ENCODE assay signal across 8 cellular contexts in the genomic region with DNA sequence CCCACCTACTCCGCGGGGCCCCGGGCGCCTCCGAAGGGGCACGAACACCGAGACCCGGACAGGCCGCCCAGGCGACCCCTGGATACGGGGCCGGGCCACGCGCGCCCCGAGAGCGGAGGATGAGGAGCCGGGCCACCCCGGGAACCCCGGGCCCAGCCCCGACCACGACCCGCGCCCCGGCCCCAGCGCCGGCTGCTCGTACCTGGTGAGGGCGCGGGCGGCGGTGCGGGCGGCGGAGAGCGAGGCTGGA. TPM values are rescaled to one million over a fixed set of nuclear protein-coding genes. Genes with fewer than 3 reads are reported as not detected.
DNase-seq lines count a peak whose midpoint lies in the region; ATAC-seq, FAIRE-seq and TF ChIP-seq lines count a peak whose summit lies in the region.

No MANE protein-coding gene starts in this region.

- H3K9me3 Mint-ChIP-seq in CD4-positive, alpha-beta memory T cell: no peaks in the 10 kb centered on the region

- no peak for FAIRE-seq in GM12878 (lab: Jason Lieb, UNC)

- peaks cover 0 to 20% (median 2%) of the 10 kb centered on the region in 4 donors for H3K4me1 Mint-ChIP-seq in CD4-positive, alpha-beta memory T cell

- H3K4me2 ChIP-seq in GM12878 (ENCODE audit: control insufficient read depth, insufficient read depth): peak overlapping the region; percentile 25; the same call in 1 of the 2 replicates

- RAD21 ChIA-PET in GM12878 (lab: Charles Lee; ENCODE audit: unreplicated experiment): interaction anchor here (1.1 to 1.2 kb wide), 2 partner anchors 9 to 60 kb away, joined by 3 to 5 read pairs; partner anchors contain the start of gene DCXR

- in situ Hi-C loops in GM12878 (cut with MboI): no loop called here

- peak overlapping the region in 1 of 2 donors; percentile 50 for H3K4me3 ChIP-seq in CD4-positive, alpha-beta memory T cell (ENCODE audit: low read length in 2 of 2)
- H3K4me3 ChIP-seq in GM12878 (peak overlapping the region; percentile 92), mucosa of rectum (ENCODE audit: low read length in 2 of 2) (peak overlapping the region; percentile 64 to 70)

- H3K9ac ChIP-seq in GM12878 (ENCODE audit: control insufficient read depth, insufficient read depth, low read length): peak overlapping the region; percentile 93
- peak overlapping the region in 1 of 2 donors; percentile 86 for H3K9ac ChIP-seq in mucosa of rectum (ENCODE audit: low read depth in 1 of 2, low read length in 2 of 2)

- CTCF ChIA-PET in CD4-positive, alpha-beta memory T cell (lab: Charles Lee; ENCODE audit: partially characterized antibody): interaction anchor here (1.8 kb wide), 1 partner anchor 30 kb away, joined by 7 read pairs; no protein-coding TSS in a partner anchor
- CTCF ChIA-PET in GM12878 (lab: Yijun Ruan, JAX): interaction anchor here (0.7 kb wide), 1 partner anchor 62 kb away, joined by 3 read pairs; no protein-coding TSS in a partner anchor

- WGBS in GM12878 (ENCODE audit: insufficient coverage, insufficient replicate concordance, low lambda C conversion rate, missing lambda C conversion rate): 2% methylated on average over 27 of the region's 36 CpGs

- peak; percentile 12 for ATAC-seq in HG02981 (IDR thresholded peaks at IDR 0.05; ENCODE audit: unreplicated experiment)
- no peak for ATAC-seq in GM12878

- H3K27me3 ChIP-seq in CD4-positive, alpha-beta memory T cell (ENCODE audit: insufficient read depth, low read length): no peaks in the 10 kb centered on the region
- no peaks in the 10 kb centered on the region for H3K27me3 ChIP-seq in GM12878 (replicated peaks in 1 of 2; ENCODE audit: control insufficient read depth in 2 of 2, insufficient read depth in 2 of 2, low read length in 1 of 2)
- no peaks in the 10 kb centered on the region for H3K27me3 ChIP-seq in mucosa of rectum (ENCODE audit: control insufficient read depth in 2 of 2, insufficient read depth in 2 of 2, low read length in 2 of 2)

- SMC1A ChIA-PET in GM12878 (lab: Charles Lee; ENCODE audit: uncharacterized antibody, unreplicated experiment): no interaction called here

- H3K4me3 Mint-ChIP-seq in CD4-positive, alpha-beta memory T cell: peak overlapping the region in 7 of 8 donors; percentile 35 to 82 (median 67)

- H3K9me3 ChIP-seq in CD4-positive, alpha-beta memory T cell (ENCODE audit: control insufficient read depth in 1 of 2, low read length in 2 of 2): no peaks in the 10 kb centered on the region
- H3K9me3 ChIP-seq in GM12878 (replicated peaks; ENCODE audit: control insufficient read depth, insufficient read depth, low read length): no peaks in the 10 kb centered on the region
- no peaks in the 10 kb centered on the region for H3K9me3 ChIP-seq in mucosa of rectum (ENCODE audit: control insufficient read depth in 2 of 2, low read length in 2 of 2)

- TF ChIP-seq CTCF in GM12878 (IDR thresholded peaks at IDR 0.05 in 2 of 3, conservative IDR thresholded peaks at IDR 0.05 in 1 of 3; ENCODE audit: control insufficient read depth in 2 of 3, extremely low read depth in 1 of 3, insufficient read depth in 1 of 3, low read depth in 3 of 3, low read length in 3 of 3): no peak

- no TSS peak for BruUV-seq in GM12878 (replicated peaks; lab: Mats Ljungman, UMichigan)

- no peak for DNase-seq in CD4-positive, alpha-beta memory T cell
- DNase-seq in GM12878 (ENCODE audit: low read depth, low spot score) (no peak), NCI-H1436 treated with DMSO at 0.1 percent for 48 hours (lab: John Stamatoyannopoulos, UW) (no peak), NCI-H2029 (lab: John Stamatoyannopoulos, UW) (no peak), NCI-H524 treated with DMSO at 0.1 percent for 48 hours (lab: John Stamatoyannopoulos, UW) (no peak), NOMO-1 (lab: John Stamatoyannopoulos, UW; ENCODE audit: unreplicated experiment in 2 of 2) (no peak)

- TF ChIP-seq POLR2A in GM12878 (IDR thresholded peaks at IDR 0.05; ENCODE audit: low read depth, low read length): no peak

- peaks cover 6% of the 10 kb centered on the region for H3K36me3 ChIP-seq in CD4-positive, alpha-beta memory T cell (ENCODE audit: insufficient read depth, low read length)
- peaks cover 8 to 25% of the 10 kb centered on the region in 2 experiments; a peak in 3 of 4 replicates for H3K36me3 ChIP-seq in GM12878 (ENCODE audit: control insufficient read depth in 2 of 2, insufficient read depth in 2 of 2, low read length in 1 of 2)
- peaks cover 11 to 14% of the 10 kb centered on the region in 2 donors for H3K36me3 ChIP-seq in mucosa of rectum (ENCODE audit: control insufficient read depth in 2 of 2, insufficient read depth in 2 of 2, low read length in 2 of 2)

- TF ChIP-seq EP300 in GM12878 (IDR thresholded peaks at IDR 0.05; ENCODE audit: borderline replicate concordance in 1 of 2, control insufficient read depth in 1 of 2, low read depth in 2 of 2, low read length in 2 of 2): no peak

- peaks cover 47% of the 10 kb centered on the region for H3K79me2 ChIP-seq in GM12878 (ENCODE audit: control insufficient read depth, insufficient read depth, low read length)

- no peaks in the 10 kb centered on the region for H3K27me3 Mint-ChIP-seq in CD4-positive, alpha-beta memory T cell

- H3K36me3 Mint-ChIP-seq in CD4-positive, alpha-beta memory T cell: peaks cover 3% of the 10 kb centered on the region in 2 donors

- peak overlapping the region; percentile 78 for H3K27ac ChIP-seq in CD4-positive, alpha-beta memory T cell (ENCODE audit: low read depth, low read length)
- H3K27ac ChIP-seq in GM12878 (ENCODE audit: control insufficient read depth, insufficient read depth) (peak overlapping the region; percentile 84), mucosa of rectum (ENCODE audit: low read depth in 2 of 2, low read length in 2 of 2) (peak overlapping the region; percentile 96 to 97)

- H2AFZ ChIP-seq in GM12878 (ENCODE audit: control insufficient read depth, low read depth, low read length): no peak overlapping the region

- TF ChIP-seq RAD21 in GM12878 (IDR thresholded peaks at IDR 0.05; ENCODE audit: insufficient read depth, low read depth, low read length): no peak

- H3K27ac Mint-ChIP-seq in CD4-positive, alpha-beta memory T cell: peak overlapping the region in 1 of 7 donors; percentile 22

- POLR2A ChIA-PET in CD4-positive, alpha-beta memory T cell (lab: Charles Lee; ENCODE audit: partially characterized antibody): interaction anchor here (0.6 to 3.6 kb wide), 12 partner anchors 10 to 67 kb away, joined by 3 to 50 read pairs (median 8); partner anchors contain the start of genes DCXR, DUS1L, GPS1 and RAC3
- POLR2A ChIA-PET in GM12878 (lab: Charles Lee): interaction anchor here (0.6 to 2.3 kb wide), 9 partner anchors 9 to 228 kb away, joined by 3 to 9 read pairs (median 4); partner anchors contain the start of genes CENPX and LRRC45

- H3K4me1 ChIP-seq in CD4-positive, alpha-beta memory T cell (ENCODE audit: insufficient read depth, low read length): peaks cover 20% of the 10 kb centered on the region
- H3K4me1 ChIP-seq in GM12878 (ENCODE audit: control insufficient read depth, insufficient read depth, low read length) (peaks cover 17% of the 10 kb centered on the region), mucosa of rectum (ENCODE audit: control insufficient read depth in 2 of 2, insufficient read depth in 2 of 2, low read length in 2 of 2) (peaks cover 27 to 35% of the 10 kb centered on the region in 2 donors)

- H4K20me1 ChIP-seq in GM12878 (ENCODE audit: control insufficient read depth, insufficient read depth): no peaks in the 10 kb centered on the region; the same call in 1 of the 2 replicates

- intact Hi-C loops in CD4-positive, alpha-beta memory T cell (cut with micrococcal nuclease): loop anchor here (1.0 to 5.0 kb wide), 7 partner anchors 28 to 416 kb away; partner anchors contain the start of genes ARL16, CENPX, DCXR and GPS1
- intact Hi-C loops in GM12878 (cut with micrococcal nuclease; ENCODE audit: unreplicated experiment): loop anchor here (1.0 to 5.0 kb wide), 3 partner anchors 46 to 237 kb away; partner anchors contain the start of genes DCXR, GPS1 and RFNG

RNA-seq across cellular contexts. Expression of gene FASN, which starts 0.2 kb away (rescaled TPM):
- 10 to 100 TPM; 26.5 to 27.7 TPM for total RNA-seq in CD4-positive, alpha-beta memory T cell
- polyA plus RNA-seq in CD4-positive, alpha-beta memory T cell: 1 to 10 TPM in 1 of 2 donors, under 1 TPM in 1; 0.03 to 3.5 TPM
- 81.2 and 110 TPM in 2 replicates for total RNA-seq in GM12878 (2013; cell fraction: nucleolus; rRNA removed)
- total RNA-seq in GM12878 (2014; rRNA removed) (67.4 and 73.8 TPM in 2 replicates), GM12878 (2014; rRNA removed; fragmentation: Illumina TruSeq; extraction: Trizol) (18.0 and 20.8 TPM in 2 replicates), GM12878 (2021) (333 and 348 TPM in 2 replicates)
- polyA plus RNA-seq in GM12878 (2011; ENCODE audit: low read depth): 15.3 TPM
- polyA plus RNA-seq in GM12878 (2011; rRNA removed) (4.5 and 10.8 TPM in 2 replicates), GM12878 (2014; fragmentation: Illumina TruSeq; extraction: Trizol) (1.6 and 12.8 TPM in 2 replicates), GM12878 (2014; fragmentation: Nextera tagmentation; extraction: Ambion mirVana) (under 1 TPM; 0.19 to 0.31 TPM), GM12878 (2014; rRNA removed) (87.8 and 131 TPM in 2 replicates), GM12878 (2016; fragmentation: Nextera tagmentation; extraction: Ambion mirVana) (10 to 100 TPM; 40.1 to 42.5 TPM)
- polyA plus RNA-seq in GM12878 (2011; cell fraction: cytosol; rRNA removed): 31.3 and 40.9 TPM in 2 replicates
- polyA plus RNA-seq in GM12878 (2011; cell fraction: nucleus; rRNA removed): 137 and 205 TPM in 2 replicates
- polyA plus RNA-seq in GM12878 (2012): 82.0 and 91.6 TPM in 2 replicates
- 21.8 and 51.5 TPM in 2 replicates for polyA minus RNA-seq in GM12878 (2011; rRNA and poly(A)+ RNA removed)
- 91.7 and 93.8 TPM in 2 replicates for polyA minus RNA-seq in GM12878 (2011; cell fraction: cytosol; rRNA and poly(A)+ RNA removed)
- 35.7 and 66.9 TPM in 2 replicates for polyA minus RNA-seq in GM12878 (2011; cell fraction: nucleus; rRNA and poly(A)+ RNA removed)

RNA-seq across cellular contexts. Expression of gene DUS1L, which starts 32.2 kb away (rescaled TPM):
- 100 to 1,000 TPM; 139 to 141 TPM for total RNA-seq in CD4-positive, alpha-beta memory T cell
- 100 to 1,000 TPM in 1 of 2 donors, 10 to 100 TPM in 1; 48.1 to 138 TPM for polyA plus RNA-seq in CD4-positive, alpha-beta memory T cell
- total RNA-seq in GM12878 (2013; cell fraction: nucleolus; rRNA removed): 56.8 and 75.9 TPM in 2 replicates
- 107 and 132 TPM in 2 replicates for total RNA-seq in GM12878 (2014; rRNA removed)
- total RNA-seq in GM12878 (2014; rRNA removed; fragmentation: Illumina TruSeq; extraction: Trizol): 43.3 and 50.3 TPM in 2 replicates
- total RNA-seq in GM12878 (2021): 137 and 157 TPM in 2 replicates
- polyA plus RNA-seq in GM12878 (2011; ENCODE audit: low read depth): 52.5 TPM
- 21.0 and 42.6 TPM in 2 replicates for polyA plus RNA-seq in GM12878 (2011; rRNA removed)
- polyA plus RNA-seq in GM12878 (2011; cell fraction: cytosol; rRNA removed): 77.7 and 101 TPM in 2 replicates
- 285 and 360 TPM in 2 replicates for polyA plus RNA-seq in GM12878 (2011; cell fraction: nucleus; rRNA removed)
- 61.7 and 71.7 TPM in 2 replicates for polyA plus RNA-seq in GM12878 (2012)
- 13.8 and 46.5 TPM in 2 replicates for polyA plus RNA-seq in GM12878 (2014; fragmentation: Illumina TruSeq; extraction: Trizol)
- polyA plus RNA-seq in GM12878 (2014; fragmentation: Nextera tagmentation; extraction: Ambion mirVana): 10 to 100 TPM in 1 of 2 experiments, 1 to 10 TPM in 1; 6.1 to 15.3 TPM
- 147 and 155 TPM in 2 replicates for polyA plus RNA-seq in GM12878 (2014; rRNA removed)
- polyA plus RNA-seq in GM12878 (2016; fragmentation: Nextera tagmentation; extraction: Ambion mirVana): 10 to 100 TPM in 1 of 2 experiments, 1 to 10 TPM in 1; 9.7 to 25.4 TPM
- polyA minus RNA-seq in GM12878 (2011; rRNA and poly(A)+ RNA removed): 23.4 and 40.3 TPM in 2 replicates
- 25.4 and 29.1 TPM in 2 replicates for polyA minus RNA-seq in GM12878 (2011; cell fraction: cytosol; rRNA and poly(A)+ RNA removed)
- polyA minus RNA-seq in GM12878 (2011; cell fraction: nucleus; rRNA and poly(A)+ RNA removed): 63.5 and 104 TPM in 2 replicates

RNA-seq across cellular contexts. Expression of gene GPS1, which starts 46.1 kb away (rescaled TPM):
- total RNA-seq in CD4-positive, alpha-beta memory T cell: 10 to 100 TPM; 85.1 to 89.0 TPM
- polyA plus RNA-seq in CD4-positive, alpha-beta memory T cell: 100 to 1,000 TPM; 139 to 148 TPM
- 41.6 and 44.7 TPM in 2 replicates for total RNA-seq in GM12878 (2013; cell fraction: nucleolus; rRNA removed)
- total RNA-seq in GM12878 (2014; rRNA removed) (110 and 131 TPM in 2 replicates), GM12878 (2014; rRNA removed; fragmentation: Illumina TruSeq; extraction: Trizol) (35.1 and 37.1 TPM in 2 replicates), GM12878 (2021) (113 and 122 TPM in 2 replicates)
- polyA plus RNA-seq in GM12878 (2011; ENCODE audit: low read depth): 21.3 TPM
- polyA plus RNA-seq in GM12878 (2011; rRNA removed) (14.3 and 53.3 TPM in 2 replicates), GM12878 (2014; fragmentation: Illumina TruSeq; extraction: Trizol) (7.5 and 32.8 TPM in 2 replicates), GM12878 (2014; fragmentation: Nextera tagmentation; extraction: Ambion mirVana) (10 to 100 TPM in 1 of 2 experiments, 1 to 10 TPM in 1; 2.2 to 11.5 TPM), GM12878 (2014; rRNA removed) (102 and 119 TPM in 2 replicates), GM12878 (2016; fragmentation: Nextera tagmentation; extraction: Ambion mirVana) (100 to 1,000 TPM; 119 to 146 TPM)
- 65.9 and 98.5 TPM in 2 replicates for polyA plus RNA-seq in GM12878 (2011; cell fraction: cytosol; rRNA removed)
- 198 and 262 TPM in 2 replicates for polyA plus RNA-seq in GM12878 (2011; cell fraction: nucleus; rRNA removed)
- polyA plus RNA-seq in GM12878 (2012): 41.2 and 44.0 TPM in 2 replicates
- polyA minus RNA-seq in GM12878 (2011; rRNA and poly(A)+ RNA removed): 50.1 and 72.3 TPM in 2 replicates
- 44.1 and 45.0 TPM in 2 replicates for polyA minus RNA-seq in GM12878 (2011; cell fraction: cytosol; rRNA and poly(A)+ RNA removed)
- 42.7 and 84.3 TPM in 2 replicates for polyA minus RNA-seq in GM12878 (2011; cell fraction: nucleus; rRNA and poly(A)+ RNA removed)

RNA-seq across cellular contexts. Expression of gene RFNG, which starts 46.2 kb away (rescaled TPM):
- 10 to 100 TPM; 37.6 to 44.0 TPM for total RNA-seq in CD4-positive, alpha-beta memory T cell
- polyA plus RNA-seq in CD4-positive, alpha-beta memory T cell: 1 to 10 TPM; 6.2 to 8.2 TPM
- 23.5 and 23.7 TPM in 2 replicates for total RNA-seq in GM12878 (2013; cell fraction: nucleolus; rRNA removed)
- total RNA-seq in GM12878 (2014; rRNA removed) (14.5 and 14.8 TPM in 2 replicates), GM12878 (2014; rRNA removed; fragmentation: Illumina TruSeq; extraction: Trizol) (5.2 and 7.8 TPM in 2 replicates), GM12878 (2021) (17.7 and 19.6 TPM in 2 replicates)
- polyA plus RNA-seq in GM12878 (2011; ENCODE audit: low read depth): 10.9 TPM
- polyA plus RNA-seq in GM12878 (2011; rRNA removed) (4.4 and 7.1 TPM in 2 replicates), GM12878 (2014; fragmentation: Illumina TruSeq; extraction: Trizol) (1.3 and 7.2 TPM in 2 replicates), GM12878 (2014; fragmentation: Nextera tagmentation; extraction: Ambion mirVana) (under 1 TPM; 0.10 to 0.93 TPM), GM12878 (2014; rRNA removed) (19.0 and 22.4 TPM in 2 replicates), GM12878 (2016; fragmentation: Nextera tagmentation; extraction: Ambion mirVana) (1 to 10 TPM; 1.6 to 2.6 TPM)
- polyA plus RNA-seq in GM12878 (2011; cell fraction: cytosol; rRNA removed): 6.6 and 12.0 TPM in 2 replicates
- 83.6 and 89.3 TPM in 2 replicates for polyA plus RNA-seq in GM12878 (2011; cell fraction: nucleus; rRNA removed)
- 20.4 and 23.3 TPM in 2 replicates for polyA plus RNA-seq in GM12878 (2012)
- polyA minus RNA-seq in GM12878 (2011; rRNA and poly(A)+ RNA removed): 2.4 and 4.8 TPM in 2 replicates
- polyA minus RNA-seq in GM12878 (2011; cell fraction: cytosol; rRNA and poly(A)+ RNA removed): 2.9 and 4.4 TPM in 2 replicates
- 8.1 and 8.2 TPM in 2 replicates for polyA minus RNA-seq in GM12878 (2011; cell fraction: nucleus; rRNA and poly(A)+ RNA removed)
